In genomic region chr12:47493801-47494200, GRCh38 we compare ENCODE assay signal across 11 cellular contexts.
"Had no signal": no experiment of that assay in that cellular context is flagged by ENCODE, and none has a peak within 500 bp of the region (broad histone marks: within the 10 kb centered on the region; RNA-seq: fewer than 3 reads in every experiment).

No MANE protein-coding gene starts in this region.

- DNase-seq: GM23248, GOT3, H7, H9, HCEC 1CT, HFFc6 had no signal

- H3K9ac ChIP-seq: GM23248 had no signal

- H3K4me3 ChIP-seq: GM23248, GM23338, HAP-1 had no signal

- H3K27ac ChIP-seq: GM23248 had no signal

- H3K4me1 ChIP-seq: HAP-1 had no signal

- H3K4me2 ChIP-seq: GM23338 had no signal

- H3K9me3 ChIP-seq: HAP-1 had no signal

- ATAC-seq: GM23338, HCT116 had no signal

- H3K36me3 ChIP-seq: HAP-1 had no signal

- H2AFZ ChIP-seq: GM23248, GM23338 had no signal

- FAIRE-seq: H1, H54 had no signal
